10 cellular contexts compared by ENCODE assay signal in genomic region chr6:1388081-1388926, GRCh38. TPM values are rescaled to one million over a fixed set of nuclear protein-coding genes. Genes with fewer than 3 reads are reported as not detected.
A peak's percentile ranks its signal among the peaks of the same experiment; 100 is the strongest.
DNase-seq lines count a peak whose midpoint lies in the region; ATAC-seq, FAIRE-seq and TF ChIP-seq lines count a peak whose summit lies in the region.
"Had no signal": no experiment of that assay in that cellular context is flagged by ENCODE, and none has a peak within 500 bp of the region (broad histone marks: within the 10 kb centered on the region; RNA-seq: fewer than 3 reads in every experiment).

No MANE protein-coding gene starts in this region.

- H3K27ac Mint-ChIP-seq in activated T-cell treated with anti-CD3 and anti-CD28 coated beads, Interleukin-2, amount 50 U/mL, for 24 hours: no peak overlapping the region
- no peak overlapping the region for H3K27ac Mint-ChIP-seq in activated T-cell treated with anti-CD3 and anti-CD28 coated beads, Interleukin-2, amount 50 U/mL, for 72 hours

- no peaks in the 10 kb centered on the region for H3K9me3 Mint-ChIP-seq in activated T-cell treated with anti-CD3 and anti-CD28 coated beads, Interleukin-2, amount 50 U/mL, for 24 hours
- H3K9me3 Mint-ChIP-seq in activated T-cell treated with anti-CD3 and anti-CD28 coated beads, Interleukin-2, amount 50 U/mL, for 72 hours: no peaks in the 10 kb centered on the region

- H3K4me3 Mint-ChIP-seq in activated T-cell treated with anti-CD3 and anti-CD28 coated beads, Interleukin-2, amount 50 U/mL, for 24 hours: peak overlapping the region; percentile 62
- H3K4me3 Mint-ChIP-seq in activated T-cell treated with anti-CD3 and anti-CD28 coated beads, Interleukin-2, amount 50 U/mL, for 72 hours: peak overlapping the region; percentile 63 to 78

- peak; percentile 41 for DNase-seq in activated T-cell treated with anti-CD3 and anti-CD28 coated beads, Interleukin-2, amount 50 U/mL, for 24 hours
- DNase-seq in activated T-cell treated with anti-CD3 and anti-CD28 coated beads for 4 hours (no peak), iris pigment epithelial cell (ENCODE audit: low read depth) (peak; percentile 75), GM12892 (ENCODE audit: insufficient read length) (no peak)
- no peak for DNase-seq in activated T-cell treated with anti-CD3 and anti-CD28 coated beads, Interleukin-2, amount 50 U/mL, for 72 hours
- no peak for DNase-seq in effector CD4-positive, alpha-beta T cell
- DNase-seq: DMS53, KG1 had no signal

- H3K36me3 Mint-ChIP-seq in activated T-cell treated with anti-CD3 and anti-CD28 coated beads, Interleukin-2, amount 50 U/mL, for 24 hours (ENCODE audit: low read depth): no peaks in the 10 kb centered on the region
- no peaks in the 10 kb centered on the region for H3K36me3 Mint-ChIP-seq in activated T-cell treated with anti-CD3 and anti-CD28 coated beads, Interleukin-2, amount 50 U/mL, for 72 hours (ENCODE audit: insufficient read depth in 2 of 2)

- H3K36me3 ChIP-seq in stomach smooth muscle (ENCODE audit: control insufficient read depth in 2 of 2, insufficient read depth in 2 of 2, low read length in 2 of 2): peaks cover 0 to 2% of the 10 kb centered on the region in 2 donors

- peaks cover 35% of the 10 kb centered on the region for H3K4me1 Mint-ChIP-seq in activated T-cell treated with anti-CD3 and anti-CD28 coated beads, Interleukin-2, amount 50 U/mL, for 24 hours (ENCODE audit: low read depth)
- H3K4me1 Mint-ChIP-seq in activated T-cell treated with anti-CD3 and anti-CD28 coated beads, Interleukin-2, amount 50 U/mL, for 72 hours (ENCODE audit: low read depth): peaks cover 21% of the 10 kb centered on the region

- no peak for FAIRE-seq in GM12892 (lab: Jason Lieb, UNC)

- no peaks in the 10 kb centered on the region for H3K9me3 ChIP-seq in stomach smooth muscle (ENCODE audit: control insufficient read depth in 2 of 2, low read length in 2 of 2)

- H3K9ac ChIP-seq in stomach smooth muscle (ENCODE audit: low read length in 2 of 2): peak overlapping the region; percentile 65 to 74

- no peak for TF ChIP-seq POLR2A in GM12892 (IDR thresholded peaks at IDR 0.05; ENCODE audit: low read depth, low read length)

- peaks cover 28% of the 10 kb centered on the region for H3K4me1 ChIP-seq in stomach smooth muscle (ENCODE audit: control insufficient read depth, insufficient read depth, low read length)

- peaks cover 82% of the 10 kb centered on the region for H3K27me3 Mint-ChIP-seq in activated T-cell treated with anti-CD3 and anti-CD28 coated beads, Interleukin-2, amount 50 U/mL, for 24 hours
- H3K27me3 Mint-ChIP-seq in activated T-cell treated with anti-CD3 and anti-CD28 coated beads, Interleukin-2, amount 50 U/mL, for 72 hours (ENCODE audit: low read depth): peaks cover 76% of the 10 kb centered on the region

- peaks cover 3 to 4% of the 10 kb centered on the region in 2 donors for H3K27me3 ChIP-seq in stomach smooth muscle (ENCODE audit: control insufficient read depth in 1 of 2, insufficient read depth in 2 of 2, low read length in 2 of 2)

- H3K4me3 ChIP-seq in stomach smooth muscle (ENCODE audit: low read length in 2 of 2): peak overlapping the region; percentile 9 to 77

- peak overlapping the region; percentile 88 for H3K27ac ChIP-seq in stomach smooth muscle (ENCODE audit: low read length)

- ATAC-seq in activated T-cell treated with anti-CD3 and anti-CD28 coated beads, Interleukin-2, amount 50 U/mL, for 72 hours (replicated peaks in 1 of 2): peak; percentile 30 to 35
- ATAC-seq in HG02870 (IDR thresholded peaks at IDR 0.05; ENCODE audit: unreplicated experiment): no peak

RNA-seq across cellular contexts. Expression of gene FOXF2, which starts 1.1 kb away (rescaled TPM):
- not detected for total RNA-seq in activated T-cell treated with anti-CD3 and anti-CD28 coated beads, Interleukin-2, amount 50 U/mL, for 72 hours
- not detected for polyA plus RNA-seq in GM12892 (2012; ENCODE audit: missing spikeins)

Comparison
In these comparisons a context has a peak if more than half of its experiments do, and no peak if none do; other contexts are left out.
1. DNase-seq: peak in activated T-cell treated with anti-CD3 and anti-CD28 coated beads, Interleukin-2, amount 50 U/mL, for 24 hours (single experiment) and iris pigment epithelial cell (single experiment); none in activated T-cell treated with anti-CD3 and anti-CD28 coated beads for 4 hours (single experiment), activated T-cell treated with anti-CD3 and anti-CD28 coated beads, Interleukin-2, amount 50 U/mL, for 72 hours (0 of 2), GM12892 (single experiment) and effector CD4-positive, alpha-beta T cell (single experiment).